In genomic region chr5:76689321-76690026, GRCh38 we compare ENCODE assay signal across 10 cellular contexts. TPM values are rescaled to one million over a fixed set of nuclear protein-coding genes. Genes with fewer than 3 reads are reported as not detected.
A peak's percentile ranks its signal among the peaks of the same experiment; 100 is the strongest.
DNase-seq lines count a peak whose midpoint lies in the region; TF ChIP-seq lines count a peak whose summit lies in the region.
"Had no signal": no experiment of that assay in that cellular context is flagged by ENCODE, and none has a peak within 500 bp of the region (broad histone marks: within the 10 kb centered on the region; RNA-seq: fewer than 3 reads in every experiment).

No MANE protein-coding gene starts in this region.

- DNase-seq in EL (peak; percentile 93), RWPE1 (ENCODE audit: low spot score) (peak; percentile 82), fibroblast of gingiva (ENCODE audit: low read depth) (peak; percentile 97), pulmonary artery endothelial cell (ENCODE audit: low read depth, low spot score) (peak; percentile 61), NCI-H2227 (lab: John Stamatoyannopoulos, UW; ENCODE audit: unreplicated experiment) (no peak), NCI-H2171 treated with DMSO at 0.1 percent for 48 hours (lab: John Stamatoyannopoulos, UW) (no peak), COR-L47 (lab: John Stamatoyannopoulos, UW) (no peak), suprapubic skin (ENCODE audit: low spot score in 2 of 2) (no peak)
- DNase-seq: NCI-H510A treated with DMSO at 0.1 percent for 48 hours, sigmoid colon had no signal

- no peaks in the 10 kb centered on the region for H3K27me3 ChIP-seq in suprapubic skin
- H3K27me3 ChIP-seq: sigmoid colon had no signal

- peaks cover 8% of the 10 kb centered on the region for H3K4me1 ChIP-seq in suprapubic skin
- H3K4me1 ChIP-seq: sigmoid colon had no signal

- CTCF ChIA-PET in RWPE1 (lab: Yijun Ruan, JAX) = interaction anchor here (0.6 to 1.5 kb wide), 3 partner anchors 20 to 828 kb away, joined by 3 to 6 read pairs (median 3); no protein-coding TSS in a partner anchor

- TF ChIP-seq POLR2A in suprapubic skin (IDR thresholded peaks at IDR 0.05) = no peak

- TF ChIP-seq CTCF in RWPE1 (conservative IDR thresholded peaks at IDR 0.05; ENCODE audit: low read depth) (no peak), suprapubic skin (IDR thresholded peaks at IDR 0.05) (no peak)

- no peak for TF ChIP-seq EP300 in suprapubic skin (IDR thresholded peaks at IDR 0.05)

- H3K4me3 ChIP-seq in suprapubic skin = no peak overlapping the region
- H3K4me3 ChIP-seq: sigmoid colon had no signal

- H3K9me3 ChIP-seq in suprapubic skin = no peaks in the 10 kb centered on the region
- H3K9me3 ChIP-seq: sigmoid colon had no signal

- POLR2A ChIA-PET in RWPE1 (lab: Yijun Ruan, JAX; ENCODE audit: low non-redundant PET) = no interaction called here

- WGBS in suprapubic skin = 82% methylated on average over 3 of the region's 3 CpGs

- H3K36me3 ChIP-seq in suprapubic skin = no peaks in the 10 kb centered on the region
- H3K36me3 ChIP-seq: sigmoid colon had no signal

- H3K27ac ChIP-seq in RWPE1 = no peak overlapping the region
- no peak overlapping the region for H3K27ac ChIP-seq in suprapubic skin
- H3K27ac ChIP-seq: sigmoid colon had no signal

RNA-seq across cellular contexts. Expression of gene F2R, which starts 26.5 kb away (rescaled TPM):
- total RNA-seq in pulmonary artery endothelial cell = 125 and 157 TPM in 2 replicates
- 10 to 100 TPM; 33.8 to 48.6 (median 45.7) TPM for total RNA-seq in suprapubic skin

Comparison
In these comparisons a context has a peak if more than half of its experiments do, and no peak if none do; other contexts are left out.
1. DNase-seq: peak in EL (single experiment), RWPE1 (single experiment), fibroblast of gingiva (single experiment) and pulmonary artery endothelial cell (single experiment); none in NCI-H2227 (single experiment), NCI-H2171 treated with DMSO at 0.1 percent for 48 hours (single experiment), COR-L47 (single experiment) and suprapubic skin (0 of 2).